ENCODE assay signal across 1 cellular context in the genomic region with DNA sequence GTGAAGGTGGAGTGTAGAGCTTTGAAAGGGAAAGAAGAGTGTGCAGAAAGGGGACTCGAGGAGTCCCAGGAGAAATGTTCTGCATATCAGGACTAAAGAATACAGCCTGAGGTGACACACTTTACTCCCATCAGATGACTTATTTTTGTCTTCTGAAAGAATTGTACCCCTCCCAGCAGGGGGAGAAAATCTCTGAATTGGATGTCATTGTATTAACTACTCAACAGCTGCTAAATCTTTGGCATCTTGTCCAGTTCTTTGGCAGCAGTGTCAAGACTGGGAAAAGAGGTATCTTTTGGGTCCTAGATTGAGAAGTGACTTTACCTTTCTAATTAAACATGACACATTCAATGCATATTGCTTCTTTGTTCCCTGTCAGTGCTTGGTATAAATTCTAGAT.
TF ChIP-seq lines count a peak whose summit lies in the region.

No MANE protein-coding gene starts in this region.

TF ChIP-seq in SK-N-SH, 30 proteins besides CTCF, POLR2A, EP300 and RAD21 (continued from another document):
- TF ChIP-seq, protein P1, sequence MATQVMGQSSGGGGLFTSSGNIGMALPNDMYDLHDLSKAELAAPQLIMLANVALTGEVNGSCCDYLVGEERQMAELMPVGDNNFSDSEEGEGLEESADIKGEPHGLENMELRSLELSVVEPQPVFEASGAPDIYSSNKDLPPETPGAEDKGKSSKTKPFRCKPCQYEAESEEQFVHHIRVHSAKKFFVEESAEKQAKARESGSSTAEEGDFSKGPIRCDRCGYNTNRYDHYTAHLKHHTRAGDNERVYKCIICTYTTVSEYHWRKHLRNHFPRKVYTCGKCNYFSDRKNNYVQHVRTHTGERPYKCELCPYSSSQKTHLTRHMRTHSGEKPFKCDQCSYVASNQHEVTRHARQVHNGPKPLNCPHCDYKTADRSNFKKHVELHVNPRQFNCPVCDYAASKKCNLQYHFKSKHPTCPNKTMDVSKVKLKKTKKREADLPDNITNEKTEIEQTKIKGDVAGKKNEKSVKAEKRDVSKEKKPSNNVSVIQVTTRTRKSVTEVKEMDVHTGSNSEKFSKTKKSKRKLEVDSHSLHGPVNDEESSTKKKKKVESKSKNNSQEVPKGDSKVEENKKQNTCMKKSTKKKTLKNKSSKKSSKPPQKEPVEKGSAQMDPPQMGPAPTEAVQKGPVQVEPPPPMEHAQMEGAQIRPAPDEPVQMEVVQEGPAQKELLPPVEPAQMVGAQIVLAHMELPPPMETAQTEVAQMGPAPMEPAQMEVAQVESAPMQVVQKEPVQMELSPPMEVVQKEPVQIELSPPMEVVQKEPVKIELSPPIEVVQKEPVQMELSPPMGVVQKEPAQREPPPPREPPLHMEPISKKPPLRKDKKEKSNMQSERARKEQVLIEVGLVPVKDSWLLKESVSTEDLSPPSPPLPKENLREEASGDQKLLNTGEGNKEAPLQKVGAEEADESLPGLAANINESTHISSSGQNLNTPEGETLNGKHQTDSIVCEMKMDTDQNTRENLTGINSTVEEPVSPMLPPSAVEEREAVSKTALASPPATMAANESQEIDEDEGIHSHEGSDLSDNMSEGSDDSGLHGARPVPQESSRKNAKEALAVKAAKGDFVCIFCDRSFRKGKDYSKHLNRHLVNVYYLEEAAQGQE (IDR thresholded peaks at IDR 0.05; ENCODE audit: low read depth, low read length): no peak
- TF ChIP-seq SIN3A (IDR thresholded peaks at IDR 0.05; ENCODE audit: borderline replicate concordance, low read depth, low read length) (no peak), TCF12 (IDR thresholded peaks at IDR 0.05) (no peak), FOSL2 (IDR thresholded peaks at IDR 0.05; ENCODE audit: borderline replicate concordance, low read depth) (no peak)
- TF ChIP-seq, protein P2, sequence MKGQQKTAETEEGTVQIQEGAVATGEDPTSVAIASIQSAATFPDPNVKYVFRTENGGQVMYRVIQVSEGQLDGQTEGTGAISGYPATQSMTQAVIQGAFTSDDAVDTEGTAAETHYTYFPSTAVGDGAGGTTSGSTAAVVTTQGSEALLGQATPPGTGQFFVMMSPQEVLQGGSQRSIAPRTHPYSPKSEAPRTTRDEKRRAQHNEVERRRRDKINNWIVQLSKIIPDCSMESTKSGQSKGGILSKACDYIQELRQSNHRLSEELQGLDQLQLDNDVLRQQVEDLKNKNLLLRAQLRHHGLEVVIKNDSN (IDR thresholded peaks at IDR 0.05; ENCODE audit: borderline replicate concordance, low read depth): no peak
TF ChIP-seq in SK-N-SH: peak in this region for 0.
